ENCODE assay signal across 8 cellular contexts in the genomic region with DNA sequence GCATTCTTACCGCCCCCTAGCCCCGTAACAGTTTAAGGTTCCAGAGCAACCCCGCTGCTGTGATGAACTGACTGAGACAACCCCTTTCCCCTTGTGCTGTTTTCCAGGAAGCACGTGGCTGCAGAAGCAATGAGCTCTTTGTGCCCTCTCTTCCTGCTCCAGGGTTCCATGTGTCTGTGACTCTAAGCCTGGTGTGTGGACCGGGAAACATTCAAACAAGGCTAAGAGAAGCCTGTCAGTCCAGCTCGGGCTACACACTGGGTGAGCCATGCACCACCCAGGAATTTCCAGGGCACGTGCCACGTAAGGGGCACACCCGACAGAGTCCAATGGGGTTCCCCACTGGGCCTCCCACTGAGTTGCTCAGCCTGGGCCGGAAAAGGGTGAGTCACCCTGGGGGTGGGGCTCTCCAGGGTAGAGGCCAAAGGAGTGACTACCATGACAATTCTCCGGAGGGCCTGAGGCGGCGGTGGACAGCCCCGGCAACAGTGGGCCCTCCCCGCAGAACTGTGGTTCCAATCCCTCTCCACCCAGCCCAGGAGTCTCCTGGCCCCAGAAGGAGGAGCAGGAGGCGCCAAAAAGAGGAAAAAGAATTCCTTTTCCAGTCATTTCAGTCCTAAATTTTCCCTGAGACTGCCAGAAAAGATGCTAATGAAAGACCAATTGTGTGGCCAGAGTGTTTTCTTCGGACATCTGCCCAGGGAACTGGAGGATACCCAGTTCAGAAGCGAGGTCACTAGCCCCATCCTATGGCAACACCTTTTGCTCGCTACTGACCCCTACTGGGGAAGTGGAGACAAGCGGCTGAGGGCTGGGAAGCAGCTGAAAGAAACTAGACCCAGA.
A peak's percentile ranks its signal among the peaks of the same experiment; 100 is the strongest.
DNase-seq lines count a peak whose midpoint lies in the region; ATAC-seq and TF ChIP-seq lines count a peak whose summit lies in the region.

No MANE protein-coding gene starts in this region.

- H3K4me3 ChIP-seq in upper lobe of right lung = no peak overlapping the region

- peaks cover 9% of the 10 kb centered on the region for H3K36me3 Mint-ChIP-seq in Calu3 (ENCODE audit: insufficient read depth, unreplicated experiment)
- H3K36me3 Mint-ChIP-seq in activated naive CD4-positive, alpha-beta T cell treated with anti-CD3 and anti-CD28 coated beads, Interleukin-2, amount 50 U/mL, for 72 hours = no peaks in the 10 kb centered on the region

- ATAC-seq in GM19467 (IDR thresholded peaks at IDR 0.05; ENCODE audit: unreplicated experiment) (peak; percentile 78), SK-N-SH treated with all-trans-retinoic acid at 6 μM for 48 hours (peak; percentile 94), Right ventricle myocardium inferior (peak; percentile 97), upper lobe of right lung (peak; percentile 96)
- peak; percentile 90 to 96 for ATAC-seq in activated naive CD4-positive, alpha-beta T cell treated with anti-CD3 and anti-CD28 coated beads, Interleukin-2, amount 50 U/mL, for 72 hours

- no peaks in the 10 kb centered on the region for H3K9me3 ChIP-seq in upper lobe of right lung

- DNase-seq in Calu3 (peak; percentile 99), HK-2 (ENCODE audit: unreplicated experiment) (peak; percentile 99), Right ventricle myocardium inferior (ENCODE audit: missing footprints) (peak; percentile 93), posterior vena cava (ENCODE audit: low spot score) (peak; percentile 98), upper lobe of right lung (peak; percentile 90)
- peak; percentile 88 to 95 for DNase-seq in activated naive CD4-positive, alpha-beta T cell treated with anti-CD3 and anti-CD28 coated beads, Interleukin-2, amount 50 U/mL, for 72 hours (ENCODE audit: low spot score in 2 of 2)

- H3K4me1 Mint-ChIP-seq in Calu3 (ENCODE audit: low read depth, unreplicated experiment) = peaks cover 52% of the 10 kb centered on the region

- peak overlapping the region; percentile 48 for H3K4me3 Mint-ChIP-seq in Calu3 (ENCODE audit: low read depth, unreplicated experiment)

- CTCF ChIA-PET in Calu3 (lab: Charles Lee) = interaction anchor here (0.6 to 2.3 kb wide), 15 partner anchors 20 to 244 kb away, joined by 3 to 18 read pairs (median 5); a partner anchor contains a TSS

- peak overlapping the region; percentile 97 for H3K27ac Mint-ChIP-seq in Calu3 (ENCODE audit: unreplicated experiment)
- H3K27ac Mint-ChIP-seq in activated naive CD4-positive, alpha-beta T cell treated with anti-CD3 and anti-CD28 coated beads, Interleukin-2, amount 50 U/mL, for 72 hours = peak overlapping the region; percentile 18 to 80

- TF ChIP-seq CTCF in Calu3 (IDR thresholded peaks at IDR 0.05; ENCODE audit: unreplicated experiment) (peak; percentile 90), upper lobe of right lung (IDR thresholded peaks at IDR 0.05) (peak; percentile 85)

- H3K36me3 ChIP-seq in upper lobe of right lung = no peaks in the 10 kb centered on the region

- peaks cover 8% of the 10 kb centered on the region for H3K4me1 ChIP-seq in upper lobe of right lung

- no peaks in the 10 kb centered on the region for H3K27me3 ChIP-seq in upper lobe of right lung

- BruUV-seq in Calu3 (replicated peaks; lab: Mats Ljungman, UMichigan) = no TSS peak

- H3K9me3 Mint-ChIP-seq in Calu3 (ENCODE audit: low read depth, unreplicated experiment) = peaks cover 4% of the 10 kb centered on the region
- H3K9me3 Mint-ChIP-seq in activated naive CD4-positive, alpha-beta T cell treated with anti-CD3 and anti-CD28 coated beads, Interleukin-2, amount 50 U/mL, for 72 hours = peaks cover 0 to 5% of the 10 kb centered on the region in 2 donors

- H3K27me3 Mint-ChIP-seq in Calu3 (ENCODE audit: unreplicated experiment) = no peaks in the 10 kb centered on the region

- H3K27ac ChIP-seq in upper lobe of right lung = peak overlapping the region; percentile 32

- intact Hi-C loops in Calu3 (cut with micrococcal nuclease; ENCODE audit: unreplicated experiment) (loop anchor here (1.0 to 10.0 kb wide), 4 partner anchors 33 to 187 kb away; no protein-coding TSS in a partner anchor), Right ventricle myocardium inferior (cut with DNase I) (loop anchor here (1.0 to 5.0 kb wide), 3 partner anchors 64 to 185 kb away; no protein-coding TSS in a partner anchor), posterior vena cava (cut with DNase I) (no loop called here), upper lobe of right lung (cut with DNase I) (no loop called here)

TF ChIP-seq in SK-N-SH treated with all-trans-retinoic acid at 6 μM for 48 hours, 23 proteins besides CTCF, POLR2A, EP300 and RAD21 (continues in another document):
- TF ChIP-seq PPARA (CRISPR knock-in tag; IDR thresholded peaks at IDR 0.05; ENCODE audit: borderline replicate concordance) = no peak
- no peak for TF ChIP-seq ESRRG (CRISPR knock-in tag; IDR thresholded peaks at IDR 0.05)
- TF ChIP-seq CSDC2 (CRISPR knock-in tag; IDR thresholded peaks at IDR 0.05) = no peak
- TF ChIP-seq ZNF565 (CRISPR knock-in tag; conservative IDR thresholded peaks at IDR 0.05; ENCODE audit: low read depth) = no peak
- TF ChIP-seq BACH2 (CRISPR knock-in tag; IDR thresholded peaks at IDR 0.05; ENCODE audit: borderline replicate concordance) = no peak
- TF ChIP-seq, protein P1, sequence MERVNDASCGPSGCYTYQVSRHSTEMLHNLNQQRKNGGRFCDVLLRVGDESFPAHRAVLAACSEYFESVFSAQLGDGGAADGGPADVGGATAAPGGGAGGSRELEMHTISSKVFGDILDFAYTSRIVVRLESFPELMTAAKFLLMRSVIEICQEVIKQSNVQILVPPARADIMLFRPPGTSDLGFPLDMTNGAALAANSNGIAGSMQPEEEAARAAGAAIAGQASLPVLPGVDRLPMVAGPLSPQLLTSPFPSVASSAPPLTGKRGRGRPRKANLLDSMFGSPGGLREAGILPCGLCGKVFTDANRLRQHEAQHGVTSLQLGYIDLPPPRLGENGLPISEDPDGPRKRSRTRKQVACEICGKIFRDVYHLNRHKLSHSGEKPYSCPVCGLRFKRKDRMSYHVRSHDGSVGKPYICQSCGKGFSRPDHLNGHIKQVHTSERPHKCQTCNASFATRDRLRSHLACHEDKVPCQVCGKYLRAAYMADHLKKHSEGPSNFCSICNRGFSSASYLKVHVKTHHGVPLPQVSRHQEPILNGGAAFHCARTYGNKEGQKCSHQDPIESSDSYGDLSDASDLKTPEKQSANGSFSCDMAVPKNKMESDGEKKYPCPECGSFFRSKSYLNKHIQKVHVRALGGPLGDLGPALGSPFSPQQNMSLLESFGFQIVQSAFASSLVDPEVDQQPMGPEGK (CRISPR knock-in tag; IDR thresholded peaks at IDR 0.05; ENCODE audit: borderline replicate concordance) = no peak
- TF ChIP-seq ISL1 (CRISPR knock-in tag; IDR thresholded peaks at IDR 0.05) = no peak
- TF ChIP-seq TCF4 (CRISPR knock-in tag; IDR thresholded peaks at IDR 0.05; ENCODE audit: borderline replicate concordance) = no peak
- no peak for TF ChIP-seq ZFP30 (CRISPR knock-in tag; IDR thresholded peaks at IDR 0.05)
- no peak for TF ChIP-seq ARNTL (CRISPR knock-in tag; IDR thresholded peaks at IDR 0.05; ENCODE audit: borderline replicate concordance, low read depth)
- no peak for TF ChIP-seq TOX (CRISPR knock-in tag; IDR thresholded peaks at IDR 0.05; ENCODE audit: borderline replicate concordance)
- TF ChIP-seq ZC3H10 (CRISPR knock-in tag; IDR thresholded peaks at IDR 0.05) = no peak
- TF ChIP-seq, protein P2, sequence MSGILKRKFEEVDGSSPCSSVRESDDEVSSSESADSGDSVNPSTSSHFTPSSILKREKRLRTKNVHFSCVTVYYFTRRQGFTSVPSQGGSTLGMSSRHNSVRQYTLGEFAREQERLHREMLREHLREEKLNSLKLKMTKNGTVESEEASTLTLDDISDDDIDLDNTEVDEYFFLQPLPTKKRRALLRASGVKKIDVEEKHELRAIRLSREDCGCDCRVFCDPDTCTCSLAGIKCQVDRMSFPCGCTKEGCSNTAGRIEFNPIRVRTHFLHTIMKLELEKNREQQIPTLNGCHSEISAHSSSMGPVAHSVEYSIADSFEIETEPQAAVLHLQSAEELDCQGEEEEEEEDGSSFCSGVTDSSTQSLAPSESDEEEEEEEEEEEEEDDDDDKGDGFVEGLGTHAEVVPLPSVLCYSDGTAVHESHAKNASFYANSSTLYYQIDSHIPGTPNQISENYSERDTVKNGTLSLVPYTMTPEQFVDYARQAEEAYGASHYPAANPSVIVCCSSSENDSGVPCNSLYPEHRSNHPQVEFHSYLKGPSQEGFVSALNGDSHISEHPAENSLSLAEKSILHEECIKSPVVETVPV (CRISPR knock-in tag; IDR thresholded peaks at IDR 0.05) = no peak
- TF ChIP-seq, protein P3, sequence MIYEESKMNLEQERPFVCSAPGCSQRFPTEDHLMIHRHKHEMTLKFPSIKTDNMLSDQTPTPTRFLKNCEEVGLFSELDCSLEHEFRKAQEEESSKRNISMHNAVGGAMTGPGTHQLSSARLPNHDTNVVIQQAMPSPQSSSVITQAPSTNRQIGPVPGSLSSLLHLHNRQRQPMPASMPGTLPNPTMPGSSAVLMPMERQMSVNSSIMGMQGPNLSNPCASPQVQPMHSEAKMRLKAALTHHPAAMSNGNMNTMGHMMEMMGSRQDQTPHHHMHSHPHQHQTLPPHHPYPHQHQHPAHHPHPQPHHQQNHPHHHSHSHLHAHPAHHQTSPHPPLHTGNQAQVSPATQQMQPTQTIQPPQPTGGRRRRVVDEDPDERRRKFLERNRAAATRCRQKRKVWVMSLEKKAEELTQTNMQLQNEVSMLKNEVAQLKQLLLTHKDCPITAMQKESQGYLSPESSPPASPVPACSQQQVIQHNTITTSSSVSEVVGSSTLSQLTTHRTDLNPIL (CRISPR knock-in tag; IDR thresholded peaks at IDR 0.05; ENCODE audit: low read depth) = no peak
- no peak for TF ChIP-seq GLIS3 (CRISPR knock-in tag; IDR thresholded peaks at IDR 0.05)
- no peak for TF ChIP-seq OSR1 (CRISPR knock-in tag; IDR thresholded peaks at IDR 0.05)
- TF ChIP-seq ZFP3 (CRISPR knock-in tag; IDR thresholded peaks at IDR 0.05) = no peak

Comparison
In these comparisons a context has a peak if more than half of its experiments do, and no peak if none do; other contexts are left out.
1. intact Hi-C loops: an anchor here in Calu3 (1.0 to 10.0 kb wide) and Right ventricle myocardium inferior (1.0 to 5.0 kb wide); none called in posterior vena cava and upper lobe of right lung.